ENCODE assay signal across 24 cellular contexts in the genomic region with DNA sequence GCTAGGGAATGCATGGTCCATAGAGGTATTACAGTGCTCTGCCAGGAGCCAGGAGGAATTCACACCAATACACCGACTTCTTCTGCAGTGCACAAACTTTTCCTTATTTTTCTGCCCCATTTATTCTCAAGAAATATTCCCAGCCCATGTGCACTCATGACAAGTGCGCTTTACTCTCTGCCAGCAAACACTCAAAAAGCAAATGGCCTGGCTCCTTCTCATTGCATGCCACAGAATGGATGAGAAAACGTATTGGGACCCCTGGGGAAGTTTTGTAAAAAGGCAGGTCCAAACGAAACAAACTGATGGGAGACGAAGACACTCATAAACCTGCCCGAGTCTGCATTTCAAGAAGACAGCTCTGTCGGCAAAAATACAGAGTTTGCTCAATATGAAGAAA.
"Had no signal": no experiment of that assay in that cellular context is flagged by ENCODE, and none has a peak within 500 bp of the region (broad histone marks: within the 10 kb centered on the region; RNA-seq: fewer than 3 reads in every experiment).

No MANE protein-coding gene starts in this region.

- H3K27ac ChIP-seq: ascending aorta, body of pancreas, coronary artery, SK-N-MC had no signal

- H3K36me3 ChIP-seq: ascending aorta, MG63 had no signal

- H3K27me3 ChIP-seq: ascending aorta, body of pancreas, MG63 had no signal

- H3K4me1 ChIP-seq: ascending aorta, body of pancreas had no signal

- H3K9me3 ChIP-seq: ascending aorta, body of pancreas, MG63 had no signal

- ATAC-seq: activated CD4-positive, CD25-positive, alpha-beta regulatory T cell treated with anti-CD3 and anti-CD28 coated beads, Interleukin-2, amount 50 U/mL, for 24 hours; activated CD8-positive, alpha-beta T cell treated with anti-CD3 and anti-CD28 coated beads, Interleukin-2, amount 10 ng/mL, durations not matched to agents 7 days and 5 days; activated naive CD8-positive, alpha-beta T cell treated with anti-CD3 and anti-CD28 coated beads, Interleukin-2, amount 50 U/mL, for 24 hours; body of pancreas had no signal

- DNase-seq: activated CD4-positive, alpha-beta T cell treated with anti-CD3 and anti-CD28 coated beads for 48 hours; activated CD4-positive, alpha-beta T cell treated with anti-CD3 and anti-CD28 coated beads, Interleukin-2, amount 50 U/mL, for 4 hours; activated CD8-positive, alpha-beta memory T cell treated with anti-CD3 and anti-CD28 coated beads, Interleukin-2, amount 50 U/mL, for 48 hours; activated CD8-positive, alpha-beta T cell treated with anti-CD3 and anti-CD28 coated beads, Interleukin-2, amount 10 ng/mL, durations not matched to agents 7 days and 5 days; activated effector memory CD4-positive, alpha-beta T cell treated with Interleukin-2 at 50 U/mL for 16 hours; activated naive CD4-positive, alpha-beta T cell; activated naive CD8-positive, alpha-beta T cell treated with anti-CD3 and anti-CD28 coated beads, Interleukin-2, amount 50 U/mL, for 24 hours; activated T-cell treated with anti-CD3 and anti-CD28 coated beads, Interleukin-2, amount 50 U/mL, for 1 hour; amniotic stem cell; body of pancreas; central memory CD4-positive, alpha-beta T cell; MG63; MV-4-11; NCI-H1092 treated with DMSO at 0.1 percent for 48 hours; NCI-H1417 treated with DMSO at 0.1 percent for 48 hours; NCI-H1694; NCI-H2081 treated with DMSO at 0.1 percent for 48 hours; NCI-H526; SIG-M5; SW 1271 had no signal

- H3K4me3 ChIP-seq: ascending aorta, body of pancreas, coronary artery, MG63, SK-N-MC had no signal
